In genomic region chr10:55283041-55283440, GRCh38 we compare ENCODE assay signal across 19 cellular contexts.
A peak's percentile ranks its signal among the peaks of the same experiment; 100 is the strongest.
DNase-seq lines count a peak whose midpoint lies in the region; ATAC-seq, FAIRE-seq and TF ChIP-seq lines count a peak whose summit lies in the region.
"Had no signal": no experiment of that assay in that cellular context is flagged by ENCODE, and none has a peak within 500 bp of the region (broad histone marks: within the 10 kb centered on the region; RNA-seq: fewer than 3 reads in every experiment).

No MANE protein-coding gene starts in this region.

- no peak for TF ChIP-seq CTCF in BE2C (IDR thresholded peaks at IDR 0.05; ENCODE audit: low read depth, low read length)
- no peak for TF ChIP-seq CTCF in PC-3 (conservative IDR thresholded peaks at IDR 0.05; ENCODE audit: low read depth, low read length)
- no peak for TF ChIP-seq CTCF in brain microvascular endothelial cell (IDR thresholded peaks at IDR 0.05; ENCODE audit: low read depth, low read length, missing control alignments)

- no TSS peak for BruUV-seq in PC-3 (replicated peaks; lab: Mats Ljungman, UMichigan)

- no peak overlapping the region for H2AFZ ChIP-seq in PC-3 (ENCODE audit: low read length)

- POLR2A ChIA-PET in PC-3 (lab: Charles Lee; ENCODE audit: unreplicated experiment) = interaction anchor here (0.6 kb wide), 1 partner anchor 283 kb away, joined by 3 read pairs; no protein-coding TSS in a partner anchor
- POLR2A ChIA-PET in activated CD4-positive, alpha-beta memory T cell treated with anti-CD3 and anti-CD28 coated beads for 36 hours (lab: Charles Lee) = no interaction called here

- DNase-seq in BE2C (peak; percentile 61), PC-3 (peak; percentile 34), brain microvascular endothelial cell (peak; percentile 2), glomerular visceral epithelial cell (ENCODE audit: extremely low spot score) (peak; percentile 7), iPS-NIHi7 (ENCODE audit: extremely low spot score) (no peak), left ventricle myocardium superior (no peak), GM12891 (ENCODE audit: insufficient read length, low spot score) (no peak)
- no peak for DNase-seq in activated CD4-positive, alpha-beta memory T cell treated with anti-CD3 and anti-CD28 coated beads for 36 hours
- DNase-seq: COR-L47, H9, MV-4-11, NCI-H1436, NCI-H2029, NCI-H510A treated with DMSO at 0.1 percent for 48 hours, NCI-H82 had no signal

- H4K20me1 ChIP-seq in PC-3 (ENCODE audit: low read length) = no peaks in the 10 kb centered on the region

- peaks cover 14% of the 10 kb centered on the region for H3K9me3 Mint-ChIP-seq in activated CD4-positive, alpha-beta memory T cell treated with anti-CD3 and anti-CD28 coated beads for 36 hours
- H3K9me3 Mint-ChIP-seq: CD14-positive monocyte had no signal

- CTCF ChIA-PET in PC-3 (lab: Charles Lee) = no interaction called here
- CTCF ChIA-PET in activated CD4-positive, alpha-beta memory T cell treated with anti-CD3 and anti-CD28 coated beads for 36 hours (lab: Charles Lee) = no interaction called here

- H3K36me3 ChIP-seq in BE2C (no peaks in the 10 kb centered on the region), PC-3 (ENCODE audit: low read depth, low read length) (no peaks in the 10 kb centered on the region), brain microvascular endothelial cell (replicated peaks) (no peaks in the 10 kb centered on the region)

- H3K4me1 Mint-ChIP-seq in activated CD4-positive, alpha-beta memory T cell treated with anti-CD3 and anti-CD28 coated beads for 36 hours (ENCODE audit: low read depth) = no peaks in the 10 kb centered on the region
- H3K4me1 Mint-ChIP-seq: CD14-positive monocyte, H9 had no signal

- TF ChIP-seq POLR2A in GM12891 (IDR thresholded peaks at IDR 0.05; ENCODE audit: low read depth, low read length) = no peak

- no peaks in the 10 kb centered on the region for H3K27me3 ChIP-seq in BE2C
- no peaks in the 10 kb centered on the region for H3K27me3 ChIP-seq in PC-3 (ENCODE audit: low read length)
- H3K27me3 ChIP-seq in brain microvascular endothelial cell (replicated peaks) = no peaks in the 10 kb centered on the region

- intact Hi-C loops in PC-3 (cut with micrococcal nuclease) (no loop called here), left ventricle myocardium superior (cut with micrococcal nuclease) (no loop called here)
- intact Hi-C loops in activated CD4-positive, alpha-beta memory T cell treated with anti-CD3 and anti-CD28 coated beads for 36 hours (cut with micrococcal nuclease) = no loop called here

- H3K4me3 Mint-ChIP-seq in activated CD4-positive, alpha-beta memory T cell treated with anti-CD3 and anti-CD28 coated beads for 36 hours = no peak overlapping the region
- H3K4me3 Mint-ChIP-seq: CD14-positive monocyte, H9 had no signal

- H3K4me1 ChIP-seq in BE2C = no peaks in the 10 kb centered on the region
- no peaks in the 10 kb centered on the region for H3K4me1 ChIP-seq in PC-3 (ENCODE audit: insufficient read depth, low read length)

- H3F3A ChIP-seq in PC-3 (ENCODE audit: low read length, unreplicated experiment) = no peaks in the 10 kb centered on the region

- no peaks in the 10 kb centered on the region for H3K9me3 ChIP-seq in BE2C
- H3K9me3 ChIP-seq in PC-3 (ENCODE audit: low read length) = no peaks in the 10 kb centered on the region

- H3K79me2 ChIP-seq in PC-3 (ENCODE audit: low read length) = no peaks in the 10 kb centered on the region

- H3K9me2 ChIP-seq in PC-3 (replicated peaks; ENCODE audit: low read length) = no peaks in the 10 kb centered on the region

- no peak overlapping the region for H3K9ac ChIP-seq in PC-3 (ENCODE audit: low read length)

- FAIRE-seq in GM12891 (lab: Jason Lieb, UNC) = no peak

- no peaks in the 10 kb centered on the region for H3K36me3 Mint-ChIP-seq in activated CD4-positive, alpha-beta memory T cell treated with anti-CD3 and anti-CD28 coated beads for 36 hours
- H3K36me3 Mint-ChIP-seq: CD14-positive monocyte had no signal

- H3K27ac ChIP-seq in PC-3 (ENCODE audit: low read length) (no peak overlapping the region), brain microvascular endothelial cell (no peak overlapping the region)
- H3K27ac ChIP-seq: SK-N-MC had no signal

- in situ Hi-C loops in brain microvascular endothelial cell (cut with HindIII; ENCODE audit: low pct_ligation_motif_present, low sequenced_read_pairs) = no loop called here

- ATAC-seq in PC-3 = peak; percentile 38; the same call in 1 of the 2 replicates
- no peak for ATAC-seq in left ventricle myocardium superior
- ATAC-seq: Panc1, Right ventricle myocardium inferior had no signal

- H3K27ac Mint-ChIP-seq in activated CD4-positive, alpha-beta memory T cell treated with anti-CD3 and anti-CD28 coated beads for 36 hours = no peak overlapping the region
- H3K27ac Mint-ChIP-seq: CD14-positive monocyte, H9 had no signal

- H3K4me3 ChIP-seq in BE2C (ENCODE audit: low read depth, low read length) = no peak overlapping the region
- no peak overlapping the region for H3K4me3 ChIP-seq in PC-3 (ENCODE audit: low read length)
- no peak overlapping the region for H3K4me3 ChIP-seq in brain microvascular endothelial cell (ENCODE audit: low read depth, low read length)
- H3K4me3 ChIP-seq: SK-N-MC had no signal

- H3K4me2 ChIP-seq in PC-3 (ENCODE audit: low read length) = no peak overlapping the region

- no peaks in the 10 kb centered on the region for H3K27me3 Mint-ChIP-seq in activated CD4-positive, alpha-beta memory T cell treated with anti-CD3 and anti-CD28 coated beads for 36 hours

TF ChIP-seq in GM12891, 5 proteins besides CTCF, POLR2A, EP300 and RAD21:
- TF ChIP-seq SPI1 (IDR thresholded peaks at IDR 0.05; ENCODE audit: low read depth, low read length) (no peak), TAF1 (IDR thresholded peaks at IDR 0.05; ENCODE audit: low read depth, low read length) (no peak), POLR2AphosphoS5 (IDR thresholded peaks at IDR 0.05; ENCODE audit: low read depth, low read length) (no peak), PAX5 (IDR thresholded peaks at IDR 0.05; ENCODE audit: insufficient read depth, low read length, severe bottlenecking) (no peak), POU2F2 (IDR thresholded peaks at IDR 0.05; ENCODE audit: low read depth, low read length) (no peak)

Comparison
In these comparisons a context has a peak if more than half of its experiments do, and no peak if none do; other contexts are left out.
1. DNase-seq: peak in BE2C (single experiment), PC-3 (single experiment), brain microvascular endothelial cell (single experiment) and glomerular visceral epithelial cell (single experiment); none in iPS-NIHi7 (single experiment), activated CD4-positive, alpha-beta memory T cell treated with anti-CD3 and anti-CD28 coated beads for 36 hours (single experiment), left ventricle myocardium superior (single experiment) and GM12891 (single experiment).